ENCODE assay signal across 18 cellular contexts in the genomic region with DNA sequence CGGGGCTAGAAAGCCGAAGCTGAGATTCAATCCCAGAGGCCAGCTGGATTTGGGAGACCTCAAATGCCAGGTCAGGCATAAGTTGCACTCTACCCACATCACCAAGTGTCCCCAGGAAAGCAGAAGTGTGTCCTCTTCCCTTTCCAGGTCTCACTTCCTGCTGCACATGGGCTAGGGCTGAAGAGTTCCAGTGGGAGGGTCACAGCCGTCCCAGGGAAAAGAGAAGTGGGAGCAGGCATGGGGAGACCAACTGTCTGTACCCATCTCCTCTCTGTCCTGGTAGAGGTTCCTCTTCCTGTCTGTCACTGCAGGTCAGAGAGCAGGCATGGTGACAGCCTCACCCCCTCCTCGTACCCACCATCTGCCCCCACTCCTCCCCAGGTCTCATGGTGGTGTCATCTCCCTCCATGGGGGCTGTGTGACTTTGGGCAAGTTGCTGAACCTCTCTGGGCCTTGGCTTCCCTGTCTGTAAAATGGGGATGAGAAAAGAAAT. TPM values are rescaled to one million over a fixed set of nuclear protein-coding genes. Genes with fewer than 3 reads are reported as not detected.
DNase-seq lines count a peak whose midpoint lies in the region; ATAC-seq and TF ChIP-seq lines count a peak whose summit lies in the region.
"Had no signal": no experiment of that assay in that cellular context is flagged by ENCODE, and none has a peak within 500 bp of the region (broad histone marks: within the 10 kb centered on the region; RNA-seq: fewer than 3 reads in every experiment).

No MANE protein-coding gene starts in this region.

- no peak overlapping the region for H2BK20ac ChIP-seq in IMR-90 (ENCODE audit: low read depth, low read length)

- peak overlapping the region; percentile 2 for H2BK5ac ChIP-seq in IMR-90 (ENCODE audit: low read depth, low read length, poor library complexity, severe bottlenecking)

- no peaks in the 10 kb centered on the region for H3K27me3 Mint-ChIP-seq in natural killer cell treated with Interleukin-12 subunit alpha and Interleukin-12 subunit beta and Interleukin-15 and Interleukin-18, amount 100 ng/mL, for 72 hours
- H3K27me3 Mint-ChIP-seq: stimulated activated naive CD8-positive, alpha-beta T cell treated with anti-CD3 and anti-CD28 coated beads, Interleukin-15, Interleukin-2, amounts not matched to agents 100 ng/mL and 50 ng/mL, for 24 hours had no signal

- no peak overlapping the region for H3K27ac Mint-ChIP-seq in natural killer cell treated with Interleukin-12 subunit alpha and Interleukin-12 subunit beta and Interleukin-15 and Interleukin-18, amount 100 ng/mL, for 72 hours
- H3K27ac Mint-ChIP-seq: activated T-helper 17 cell treated with anti-CD3 and anti-CD28 coated beads, Interleukin-2, amount 50 U/mL, for 72 hours; stimulated activated naive CD8-positive, alpha-beta T cell treated with anti-CD3 and anti-CD28 coated beads, Interleukin-15, Interleukin-2, amounts not matched to agents 100 ng/mL and 50 ng/mL, for 24 hours had no signal

- H2BK120ac ChIP-seq in IMR-90 (ENCODE audit: low read depth, low read length) = no peak overlapping the region

- peak overlapping the region in 1 of 2 experiments; percentile 31; a peak in 1 of 4 replicates for H4K8ac ChIP-seq in IMR-90 (ENCODE audit: low read depth in 2 of 2, low read length in 2 of 2)

- dilution Hi-C loops in IMR-90 (cut with HindIII; ENCODE audit: low sequenced_read_pairs, unreplicated experiment) = no loop called here

- H4K20me1 ChIP-seq in IMR-90 (ENCODE audit: insufficient read depth, low read length) = peaks cover 30% of the 10 kb centered on the region

- H3K4me1 ChIP-seq in IMR-90 (ENCODE audit: control insufficient read depth, insufficient read depth, low read length) = peaks cover 3% of the 10 kb centered on the region
- peaks cover 0 to 3% of the 10 kb centered on the region in 2 donors for H3K4me1 ChIP-seq in adrenal gland (replicated peaks in 1 of 2)
- no peaks in the 10 kb centered on the region for H3K4me1 ChIP-seq in colonic mucosa
- H3K4me1 ChIP-seq: BE2C, foreskin keratinocyte had no signal

- no peak overlapping the region for H2AFZ ChIP-seq in IMR-90 (replicated peaks; ENCODE audit: low read length, poor library complexity)

- H2BK15ac ChIP-seq in IMR-90 (ENCODE audit: low read depth, low read length) = no peak overlapping the region

- BruUV-seq in IMR-90 (replicated peaks; lab: Mats Ljungman, UMichigan) = no TSS peak

- no peak overlapping the region for H3K4me3 ChIP-seq in IMR-90 (ENCODE audit: insufficient read depth, low read depth, low read length)
- H3K4me3 ChIP-seq in adrenal gland = no peak overlapping the region
- H3K4me3 ChIP-seq in colonic mucosa = no peak overlapping the region
- H3K4me3 ChIP-seq: spleen had no signal

- H3K9me3 ChIP-seq in IMR-90 (ENCODE audit: control insufficient read depth, insufficient read depth, low read length) (no peaks in the 10 kb centered on the region), adrenal gland (replicated peaks in 1 of 3) (no peaks in the 10 kb centered on the region), colonic mucosa (no peaks in the 10 kb centered on the region)
- H3K9me3 ChIP-seq: BE2C, spleen had no signal

- TF ChIP-seq RAD21 in IMR-90 (IDR thresholded peaks at IDR 0.05; ENCODE audit: low read length) = no peak

- H3K4ac ChIP-seq in IMR-90 (ENCODE audit: low read depth, low read length) = no peak overlapping the region

- peaks cover 17% of the 10 kb centered on the region for H3K9me1 ChIP-seq in IMR-90 (ENCODE audit: insufficient read depth, low read length)

- no peak overlapping the region for H3K14ac ChIP-seq in IMR-90 (replicated peaks; ENCODE audit: low read depth, low read length)

- no peak overlapping the region for H4K5ac ChIP-seq in IMR-90 (ENCODE audit: low read depth, low read length)

- H3K36me3 ChIP-seq in IMR-90 (ENCODE audit: control insufficient read depth, insufficient read depth, low read length) (peaks cover 67% of the 10 kb centered on the region), adrenal gland (replicated peaks in 1 of 2) (peaks cover 0 to 32% of the 10 kb centered on the region in 2 donors), colonic mucosa (no peaks in the 10 kb centered on the region)
- H3K36me3 ChIP-seq: BE2C had no signal

- no peak overlapping the region for H3K27ac ChIP-seq in IMR-90 (ENCODE audit: insufficient read depth, low read length)
- H3K27ac ChIP-seq in adrenal gland = peak overlapping the region in 1 of 5 donors; percentile 3
- H3K27ac ChIP-seq in colonic mucosa = no peak overlapping the region
- H3K27ac ChIP-seq: foreskin keratinocyte had no signal

- no peak overlapping the region for H3K56ac ChIP-seq in IMR-90 (ENCODE audit: extremely low read depth, insufficient read depth, low read length)

- H3K9ac ChIP-seq in IMR-90 (ENCODE audit: low read depth, low read length) (no peak overlapping the region), colonic mucosa (ENCODE audit: low read depth in 2 of 2, low read length in 2 of 2) (no peak overlapping the region)

- TF ChIP-seq POLR2A in IMR-90 (IDR thresholded peaks at IDR 0.05; ENCODE audit: low read depth, low read length) (no peak; the same call in 1 of the 2 replicates), adrenal gland (IDR thresholded peaks at IDR 0.05) (no peak)

- peak overlapping the region; percentile 5 for H2AK9ac ChIP-seq in IMR-90 (replicated peaks; ENCODE audit: low read depth, low read length, poor library complexity)

- in situ Hi-C loops in IMR-90 (cut with MboI; ENCODE audit: low sequenced_read_pairs) = no loop called here

- H3K36me3 Mint-ChIP-seq in natural killer cell treated with Interleukin-12 subunit alpha and Interleukin-12 subunit beta and Interleukin-15 and Interleukin-18, amount 100 ng/mL, for 72 hours = no peaks in the 10 kb centered on the region

- DNase-seq in IMR-90 = no peak
- DNase-seq in adrenal gland = peak; percentile 35 to 67 (median 49)
- DNase-seq in left lobe of liver (ENCODE audit: low spot score) = no peak
- DNase-seq in sciatic nerve (ENCODE audit: low spot score) = no peak
- no peak for DNase-seq in activated effector memory CD4-positive, alpha-beta T cell treated with Interleukin-2 at 50 U/mL for 16 hours
- no peak for DNase-seq in natural killer cell treated with Interleukin-12 subunit alpha and Interleukin-12 subunit beta and Interleukin-15 and Interleukin-18, amount 100 ng/mL, for 72 hours (ENCODE audit: low spot score)
- DNase-seq in colonic mucosa = no peak
- DNase-seq: amniotic stem cell, BE2C, DMS79, foreskin keratinocyte, Karpas-422, NCI-H187, NCI-H510A, PC-3, spleen had no signal

- no peak overlapping the region for H4K91ac ChIP-seq in IMR-90 (ENCODE audit: insufficient read depth, low read depth, low read length)

- H3K27me3 ChIP-seq in IMR-90 (ENCODE audit: control insufficient read depth, insufficient read depth, low read length) = no peaks in the 10 kb centered on the region
- no peaks in the 10 kb centered on the region for H3K27me3 ChIP-seq in adrenal gland
- H3K27me3 ChIP-seq in colonic mucosa = no peaks in the 10 kb centered on the region
- H3K27me3 ChIP-seq: BE2C, foreskin keratinocyte had no signal

- CTCF ChIA-PET in IMR-90 (lab: Yijun Ruan, JAX) = no interaction called here

- no peak overlapping the region for H2AK5ac ChIP-seq in IMR-90 (ENCODE audit: low read depth, low read length)

- no CpG with 5 or more reads among the region's 4 CpGs for WGBS in IMR-90 (ENCODE audit: extremely low coverage in 2 of 2, insufficient read length in 1 of 2), 2 experiments
- 67 to 76% (median 70%) methylated on average over 4 of the region's 4 CpGs for WGBS in adrenal gland, 4 donors

- POLR2A ChIA-PET in IMR-90 (lab: Charles Lee; ENCODE audit: unreplicated experiment) = no interaction called here

- no peak overlapping the region for H3K4me3 Mint-ChIP-seq in natural killer cell treated with Interleukin-12 subunit alpha and Interleukin-12 subunit beta and Interleukin-15 and Interleukin-18, amount 100 ng/mL, for 72 hours
- H3K4me3 Mint-ChIP-seq: activated T-helper 17 cell treated with anti-CD3 and anti-CD28 coated beads, Interleukin-2, amount 50 U/mL, for 72 hours; stimulated activated naive CD8-positive, alpha-beta T cell treated with anti-CD3 and anti-CD28 coated beads, Interleukin-15, Interleukin-2, amounts not matched to agents 100 ng/mL and 50 ng/mL, for 24 hours had no signal

- ATAC-seq in IMR-90 (ENCODE audit: low read depth) = no peak
- ATAC-seq in left lobe of liver = peak; percentile 58
- ATAC-seq in sciatic nerve = peak; percentile 72
- ATAC-seq in natural killer cell treated with Interleukin-12 subunit alpha and Interleukin-12 subunit beta and Interleukin-15 and Interleukin-18, amount 100 ng/mL, for 72 hours = no peak
- ATAC-seq: activated T-helper 17 cell treated with anti-CD3 and anti-CD28 coated beads, Interleukin-2, amount 50 U/mL, for 72 hours; foreskin keratinocyte; PC-3 had no signal

- peaks cover 66 to 81% of the 10 kb centered on the region in 2 experiments for H3K79me1 ChIP-seq in IMR-90 (ENCODE audit: low read depth in 1 of 2, low read length in 2 of 2)

- no peak overlapping the region for H3K4me2 ChIP-seq in IMR-90 (ENCODE audit: low read depth, low read length)

- H3K18ac ChIP-seq in IMR-90 (ENCODE audit: low read depth, low read length) = no peak overlapping the region

- TF ChIP-seq CTCF in IMR-90 (conservative IDR thresholded peaks at IDR 0.05; ENCODE audit: low read depth, low read length) (no peak), adrenal gland (IDR thresholded peaks at IDR 0.05) (no peak), colonic mucosa (IDR thresholded peaks at IDR 0.05) (no peak)

- H3K9me3 Mint-ChIP-seq in natural killer cell treated with Interleukin-12 subunit alpha and Interleukin-12 subunit beta and Interleukin-15 and Interleukin-18, amount 100 ng/mL, for 72 hours = no peaks in the 10 kb centered on the region
- H3K9me3 Mint-ChIP-seq: activated T-helper 17 cell treated with anti-CD3 and anti-CD28 coated beads, Interleukin-2, amount 50 U/mL, for 72 hours; stimulated activated naive CD8-positive, alpha-beta T cell treated with anti-CD3 and anti-CD28 coated beads, Interleukin-15, Interleukin-2, amounts not matched to agents 100 ng/mL and 50 ng/mL, for 24 hours had no signal

- intact Hi-C loops in IMR-90 (cut with micrococcal nuclease) (no loop called here), adrenal gland (cut with DNase I) (no loop called here), sciatic nerve (cut with DNase I) (no loop called here), colonic mucosa (cut with DNase I) (no loop called here)

- H3K23ac ChIP-seq in IMR-90 (ENCODE audit: low read depth, low read length) = no peak overlapping the region

- no peaks in the 10 kb centered on the region for H3K4me1 Mint-ChIP-seq in natural killer cell treated with Interleukin-12 subunit alpha and Interleukin-12 subunit beta and Interleukin-15 and Interleukin-18, amount 100 ng/mL, for 72 hours (ENCODE audit: low read depth in 2 of 2)
- H3K4me1 Mint-ChIP-seq: activated T-helper 17 cell treated with anti-CD3 and anti-CD28 coated beads, Interleukin-2, amount 50 U/mL, for 72 hours had no signal

RNA-seq across cellular contexts. Expression of a gene that starts 14.8 kb away (rescaled TPM):
- total RNA-seq in IMR-90 (2012; rRNA removed) (444 and 466 TPM in 2 replicates), adrenal gland (100 to 1,000 TPM in 1 of 8 donors, 10 to 100 TPM in 7; 47.6 to 105 (median 61.3) TPM), left lobe of liver (10.1 TPM), sciatic nerve (65.8 TPM), colonic mucosa (10 to 100 TPM in 1 of 2 donors, 1 to 10 TPM in 1; 6.2 to 21.4 TPM)
- polyA plus RNA-seq in IMR-90 (2012; rRNA removed) (212 and 235 TPM in 2 replicates), adrenal gland (10 to 100 TPM; 12.0 to 18.1 (median 16.8) TPM)
- polyA plus RNA-seq in IMR-90 (2012; cell fraction: cytosol; rRNA removed) = 163 and 168 TPM in 2 replicates
- polyA plus RNA-seq in IMR-90 (2012; cell fraction: nucleus; rRNA removed; ENCODE audit: low replicate concordance) = 125 and 184 TPM in 2 replicates
- total RNA-seq in natural killer cell treated with Interleukin-12 subunit alpha and Interleukin-12 subunit beta and Interleukin-15 and Interleukin-18, amount 100 ng/mL, for 72 hours = not detected

RNA-seq across cellular contexts. Expression of a gene that starts 30.4 kb away (rescaled TPM):
- 50.7 and 56.1 TPM in 2 replicates for total RNA-seq in IMR-90 (2012; rRNA removed)
- polyA plus RNA-seq in IMR-90 (2012; rRNA removed) = 67.3 and 68.1 TPM in 2 replicates
- polyA plus RNA-seq in IMR-90 (2012; cell fraction: cytosol; rRNA removed) = 51.7 and 53.7 TPM in 2 replicates
- polyA plus RNA-seq in IMR-90 (2012; cell fraction: nucleus; rRNA removed; ENCODE audit: low replicate concordance) = 65.4 and 102 TPM in 2 replicates
- total RNA-seq in adrenal gland = 100 to 1,000 TPM; 123 to 175 (median 146) TPM
- polyA plus RNA-seq in adrenal gland = 100 to 1,000 TPM in 2 of 3 donors, 10 to 100 TPM in 1; 90.4 to 130 (median 101) TPM
- 62.4 TPM for total RNA-seq in left lobe of liver
- total RNA-seq in sciatic nerve = 161 TPM
- 100 to 1,000 TPM; 248 to 319 TPM for total RNA-seq in natural killer cell treated with Interleukin-12 subunit alpha and Interleukin-12 subunit beta and Interleukin-15 and Interleukin-18, amount 100 ng/mL, for 72 hours
- 100 to 1,000 TPM; 179 to 233 TPM for total RNA-seq in colonic mucosa

RNA-seq across cellular contexts. Expression of a gene that starts 40.8 kb away (rescaled TPM):
- 0.54 and 0.83 TPM in 2 replicates for total RNA-seq in IMR-90 (2012; rRNA removed)
- 0.98 and 2.1 TPM in 2 replicates for polyA plus RNA-seq in IMR-90 (2012; rRNA removed)
- 0.75 and 1.4 TPM in 2 replicates for polyA plus RNA-seq in IMR-90 (2012; cell fraction: cytosol; rRNA removed)
- polyA plus RNA-seq in IMR-90 (2012; cell fraction: nucleus; rRNA removed; ENCODE audit: low replicate concordance) = 0.77 and 1.2 TPM in 2 replicates
- 1 to 10 TPM; 1.4 to 4.7 (median 2.2) TPM for total RNA-seq in adrenal gland
- polyA plus RNA-seq in adrenal gland = 1 to 10 TPM in 2 of 3 donors, under 1 TPM in 1; 0.84 to 1.2 (median 1.2) TPM
- 2.1 TPM for total RNA-seq in left lobe of liver
- total RNA-seq in sciatic nerve = 1.1 TPM
- not detected for total RNA-seq in natural killer cell treated with Interleukin-12 subunit alpha and Interleukin-12 subunit beta and Interleukin-15 and Interleukin-18, amount 100 ng/mL, for 72 hours
- 100 to 1,000 TPM; 114 to 152 TPM for total RNA-seq in colonic mucosa

Comparison
In these comparisons a context has a peak if more than half of its experiments do, and no peak if none do; other contexts are left out.
1. ATAC-seq: peak in left lobe of liver (single experiment) and sciatic nerve (single experiment); none in IMR-90 (single experiment) and natural killer cell treated with Interleukin-12 subunit alpha and Interleukin-12 subunit beta and Interleukin-15 and Interleukin-18, amount 100 ng/mL, for 72 hours (0 of 2).
2. DNase-seq: peak in adrenal gland (7 of 7); none in IMR-90 (single experiment), left lobe of liver (single experiment), sciatic nerve (single experiment), activated effector memory CD4-positive, alpha-beta T cell treated with Interleukin-2 at 50 U/mL for 16 hours (single experiment), natural killer cell treated with Interleukin-12 subunit alpha and Interleukin-12 subunit beta and Interleukin-15 and Interleukin-18, amount 100 ng/mL, for 72 hours (single experiment) and colonic mucosa (single experiment).
3. RNA of a gene that starts 14.8 kb away (total RNA-seq): 444 to 466 TPM in IMR-90, 65.8 TPM in sciatic nerve (single experiment), 47.6 to 105 TPM in adrenal gland, 6.2 to 21.4 TPM in colonic mucosa and 10.1 TPM in left lobe of liver (single experiment); not detected in natural killer cell treated with Interleukin-12 subunit alpha and Interleukin-12 subunit beta and Interleukin-15 and Interleukin-18, amount 100 ng/mL, for 72 hours; every median in the first group is over 4 times any median in the second.
4. RNA of a gene that starts 40.8 kb away (total RNA-seq): 114 to 152 TPM in colonic mucosa; 1.4 to 4.7 TPM in adrenal gland, 2.1 TPM in left lobe of liver (single experiment), 1.1 TPM in sciatic nerve (single experiment), 0.54 to 0.83 TPM in IMR-90 and not detected in natural killer cell treated with Interleukin-12 subunit alpha and Interleukin-12 subunit beta and Interleukin-15 and Interleukin-18, amount 100 ng/mL, for 72 hours; every median in the first group is over 10 times any median in the second.